Comparison of ENCODE assay signal across 1 cellular context in the genomic region with DNA sequence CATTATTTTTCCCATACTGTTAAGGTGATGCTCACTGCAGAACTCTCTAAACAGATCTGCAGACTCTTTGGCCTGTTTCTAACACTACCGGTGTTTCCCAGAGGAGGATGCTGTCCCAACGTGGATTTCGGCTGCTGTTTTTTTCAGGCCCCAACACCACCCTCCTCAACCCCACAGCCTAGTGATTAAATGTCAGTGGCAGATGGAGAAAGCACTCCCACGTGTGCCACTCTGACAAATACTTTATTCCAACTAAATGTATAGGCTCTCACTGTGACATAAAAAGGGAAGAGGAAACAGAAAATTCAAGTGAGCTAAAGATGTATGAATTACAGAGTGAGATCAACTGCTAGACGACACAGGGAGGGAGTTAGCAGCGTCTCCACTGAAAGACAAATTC.
TF ChIP-seq lines count a peak whose summit lies in the region.

No MANE protein-coding gene starts in this region.

TF ChIP-seq in IMR-90, 13 proteins besides CTCF, POLR2A, EP300 and RAD21:
- TF ChIP-seq CHD1 (IDR thresholded peaks at IDR 0.05; ENCODE audit: low read depth, low read length) = no peak
- no peak for TF ChIP-seq MAFK (IDR thresholded peaks at IDR 0.05; ENCODE audit: low read depth, low read length)
- TF ChIP-seq SMC3 (IDR thresholded peaks at IDR 0.05; ENCODE audit: low read depth, low read length) = no peak
- TF ChIP-seq NFE2L2 (IDR thresholded peaks at IDR 0.05; ENCODE audit: low read depth, low read length) = no peak
- no peak for TF ChIP-seq RFX5 (IDR thresholded peaks at IDR 0.05; ENCODE audit: low read depth, low read length)
